9 cellular contexts compared by ENCODE assay signal in the genomic region with DNA sequence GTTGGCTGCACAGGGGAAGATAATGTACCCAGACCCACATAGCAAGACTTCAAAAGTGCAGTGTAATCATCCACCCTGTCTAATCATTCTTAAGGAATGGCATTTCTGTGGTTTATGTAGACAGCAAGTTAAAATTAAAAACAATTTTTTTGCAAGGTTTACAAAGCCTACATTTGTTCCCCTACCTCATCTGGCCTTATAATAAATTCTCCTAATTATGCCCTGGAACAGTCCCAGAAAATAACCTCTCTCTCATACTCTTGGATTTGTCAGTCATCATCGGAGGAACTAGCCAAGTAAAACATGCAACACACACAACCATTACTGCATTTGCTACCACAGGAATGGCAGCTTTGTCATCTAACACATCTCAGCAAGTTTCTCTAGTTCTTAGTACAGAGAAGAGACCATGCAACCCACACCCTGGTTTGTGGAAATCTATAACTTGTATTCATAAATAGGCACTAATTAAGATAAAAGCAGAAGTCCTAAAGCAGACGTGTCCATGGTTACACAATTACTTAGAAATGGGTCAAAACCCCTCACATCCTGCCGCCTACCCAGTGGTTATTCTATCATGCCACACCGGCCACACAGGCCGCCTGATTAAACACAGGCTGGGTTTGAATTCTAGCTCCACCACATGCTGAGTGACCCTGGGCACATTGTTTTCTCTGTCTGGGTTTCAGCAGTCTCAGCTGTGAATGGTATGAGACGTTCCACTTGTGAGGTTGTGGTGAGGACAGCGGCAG. TPM values are rescaled to one million over a fixed set of nuclear protein-coding genes. Genes with fewer than 3 reads are reported as not detected.
A peak's percentile ranks its signal among the peaks of the same experiment; 100 is the strongest.
DNase-seq lines count a peak whose midpoint lies in the region; ATAC-seq and TF ChIP-seq lines count a peak whose summit lies in the region.
"Had no signal": no experiment of that assay in that cellular context is flagged by ENCODE, and none has a peak within 500 bp of the region (broad histone marks: within the 10 kb centered on the region; RNA-seq: fewer than 3 reads in every experiment).

No MANE protein-coding gene starts in this region.

- ATAC-seq in HG03175 (IDR thresholded peaks at IDR 0.05; ENCODE audit: unreplicated experiment) (peak; percentile 77), WTC11 (peak; percentile 61)

- no peak overlapping the region for H3K27ac ChIP-seq in adrenal gland

- intact Hi-C loops in posterior vena cava (cut with DNase I) (loop anchor here in 1 of 2 donors (10.0 kb wide), 1 partner anchor 46 kb away; no protein-coding TSS in a partner anchor), adrenal gland (cut with DNase I) (no loop called here)

- POLR2A ChIA-PET in WTC11 (lab: Charles Lee), result no interaction called here

- no peaks in the 10 kb centered on the region for H3K9me3 ChIP-seq in adrenal gland (replicated peaks in 1 of 3)

- TF ChIP-seq CTCF in GM06990 (IDR thresholded peaks at IDR 0.05; ENCODE audit: insufficient read depth, low read length, poor library complexity, severe bottlenecking), result no peak
- no peak for TF ChIP-seq CTCF in WTC11 (IDR thresholded peaks at IDR 0.05)
- no peak for TF ChIP-seq CTCF in mesothelial cell of epicardium (IDR thresholded peaks at IDR 0.05; ENCODE audit: unreplicated experiment)
- no peak for TF ChIP-seq CTCF in adrenal gland (IDR thresholded peaks at IDR 0.05)

- CTCF ChIA-PET in WTC11 (lab: Charles Lee), result no interaction called here

- no peaks in the 10 kb centered on the region for H3K36me3 Mint-ChIP-seq in WTC11
- no peaks in the 10 kb centered on the region for H3K36me3 Mint-ChIP-seq in mesothelial cell of epicardium

- TF ChIP-seq POLR2A in adrenal gland (IDR thresholded peaks at IDR 0.05), result no peak

- 60 to 87% (median 73%) methylated on average over 7 of the region's 7 CpGs for WGBS in adrenal gland, 4 donors

- H3K36me3 ChIP-seq in GM06990 (ENCODE audit: control insufficient read depth, insufficient read depth, low read length) (no peaks in the 10 kb centered on the region), adrenal gland (replicated peaks in 1 of 2) (no peaks in the 10 kb centered on the region)

- no peaks in the 10 kb centered on the region for H3K9me3 Mint-ChIP-seq in WTC11
- H3K9me3 Mint-ChIP-seq in mesothelial cell of epicardium, result no peaks in the 10 kb centered on the region

- DNase-seq in GM06990 (ENCODE audit: extremely low read depth, insufficient read length), result peak; percentile 14
- DNase-seq in WTC11 (ENCODE audit: low spot score), result no peak
- DNase-seq in mesothelial cell of epicardium (ENCODE audit: low spot score in 2 of 2, unreplicated experiment in 2 of 2), result no peak
- no peak for DNase-seq in posterior vena cava (ENCODE audit: low spot score)
- no peak for DNase-seq in RPMI8226
- DNase-seq in adrenal gland, result no peak
- no peak for DNase-seq in NCI-H1930 (lab: John Stamatoyannopoulos, UW)
- DNase-seq: NCI-H1092 treated with DMSO at 0.1 percent for 48 hours had no signal

- no peak overlapping the region for H3K4me3 ChIP-seq in GM06990 (replicated peaks; ENCODE audit: low read depth, low read length)
- no peak overlapping the region for H3K4me3 ChIP-seq in adrenal gland

- no peaks in the 10 kb centered on the region for H3K27me3 ChIP-seq in GM06990 (replicated peaks; ENCODE audit: control insufficient read depth, insufficient read depth, low read length)
- H3K27me3 ChIP-seq in adrenal gland, result no peaks in the 10 kb centered on the region

- H3K4me1 Mint-ChIP-seq in WTC11 (peaks cover 8% of the 10 kb centered on the region; the same call in 1 of the 2 replicates), mesothelial cell of epicardium (peaks cover 37% of the 10 kb centered on the region)

- no peak overlapping the region for H3K4me3 Mint-ChIP-seq in WTC11
- H3K4me3 Mint-ChIP-seq in mesothelial cell of epicardium, result no peak overlapping the region

- H3K27me3 Mint-ChIP-seq in WTC11 (ENCODE audit: low read depth) (no peaks in the 10 kb centered on the region; the same call in 1 of the 2 replicates), mesothelial cell of epicardium (ENCODE audit: low read depth) (no peaks in the 10 kb centered on the region)

- no peak overlapping the region for H3K27ac Mint-ChIP-seq in WTC11
- peak overlapping the region; percentile 39 for H3K27ac Mint-ChIP-seq in mesothelial cell of epicardium

- H3K4me1 ChIP-seq in adrenal gland (replicated peaks in 1 of 2), result peaks cover 28 to 29% of the 10 kb centered on the region in 2 donors

TF ChIP-seq in WTC11, 78 proteins besides CTCF, POLR2A, EP300 and RAD21 (continues in another document):
- TF ChIP-seq, protein P1, sequence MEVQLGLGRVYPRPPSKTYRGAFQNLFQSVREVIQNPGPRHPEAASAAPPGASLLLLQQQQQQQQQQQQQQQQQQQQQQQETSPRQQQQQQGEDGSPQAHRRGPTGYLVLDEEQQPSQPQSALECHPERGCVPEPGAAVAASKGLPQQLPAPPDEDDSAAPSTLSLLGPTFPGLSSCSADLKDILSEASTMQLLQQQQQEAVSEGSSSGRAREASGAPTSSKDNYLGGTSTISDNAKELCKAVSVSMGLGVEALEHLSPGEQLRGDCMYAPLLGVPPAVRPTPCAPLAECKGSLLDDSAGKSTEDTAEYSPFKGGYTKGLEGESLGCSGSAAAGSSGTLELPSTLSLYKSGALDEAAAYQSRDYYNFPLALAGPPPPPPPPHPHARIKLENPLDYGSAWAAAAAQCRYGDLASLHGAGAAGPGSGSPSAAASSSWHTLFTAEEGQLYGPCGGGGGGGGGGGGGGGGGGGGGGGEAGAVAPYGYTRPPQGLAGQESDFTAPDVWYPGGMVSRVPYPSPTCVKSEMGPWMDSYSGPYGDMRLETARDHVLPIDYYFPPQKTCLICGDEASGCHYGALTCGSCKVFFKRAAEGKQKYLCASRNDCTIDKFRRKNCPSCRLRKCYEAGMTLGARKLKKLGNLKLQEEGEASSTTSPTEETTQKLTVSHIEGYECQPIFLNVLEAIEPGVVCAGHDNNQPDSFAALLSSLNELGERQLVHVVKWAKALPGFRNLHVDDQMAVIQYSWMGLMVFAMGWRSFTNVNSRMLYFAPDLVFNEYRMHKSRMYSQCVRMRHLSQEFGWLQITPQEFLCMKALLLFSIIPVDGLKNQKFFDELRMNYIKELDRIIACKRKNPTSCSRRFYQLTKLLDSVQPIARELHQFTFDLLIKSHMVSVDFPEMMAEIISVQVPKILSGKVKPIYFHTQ (CRISPR knock-in tag; IDR thresholded peaks at IDR 0.05), result no peak
- TF ChIP-seq, protein P2, sequence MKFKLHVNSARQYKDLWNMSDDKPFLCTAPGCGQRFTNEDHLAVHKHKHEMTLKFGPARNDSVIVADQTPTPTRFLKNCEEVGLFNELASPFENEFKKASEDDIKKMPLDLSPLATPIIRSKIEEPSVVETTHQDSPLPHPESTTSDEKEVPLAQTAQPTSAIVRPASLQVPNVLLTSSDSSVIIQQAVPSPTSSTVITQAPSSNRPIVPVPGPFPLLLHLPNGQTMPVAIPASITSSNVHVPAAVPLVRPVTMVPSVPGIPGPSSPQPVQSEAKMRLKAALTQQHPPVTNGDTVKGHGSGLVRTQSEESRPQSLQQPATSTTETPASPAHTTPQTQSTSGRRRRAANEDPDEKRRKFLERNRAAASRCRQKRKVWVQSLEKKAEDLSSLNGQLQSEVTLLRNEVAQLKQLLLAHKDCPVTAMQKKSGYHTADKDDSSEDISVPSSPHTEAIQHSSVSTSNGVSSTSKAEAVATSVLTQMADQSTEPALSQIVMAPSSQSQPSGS (CRISPR knock-in tag; IDR thresholded peaks at IDR 0.05; ENCODE audit: borderline replicate concordance, low read depth), result no peak
- TF ChIP-seq FOXK1 (CRISPR knock-in tag; IDR thresholded peaks at IDR 0.05) (no peak), FOXJ3 (CRISPR knock-in tag; IDR thresholded peaks at IDR 0.05; ENCODE audit: borderline replicate concordance) (no peak), NR3C1 (CRISPR knock-in tag; conservative IDR thresholded peaks at IDR 0.05; ENCODE audit: low read depth) (no peak)
- TF ChIP-seq, protein P3, sequence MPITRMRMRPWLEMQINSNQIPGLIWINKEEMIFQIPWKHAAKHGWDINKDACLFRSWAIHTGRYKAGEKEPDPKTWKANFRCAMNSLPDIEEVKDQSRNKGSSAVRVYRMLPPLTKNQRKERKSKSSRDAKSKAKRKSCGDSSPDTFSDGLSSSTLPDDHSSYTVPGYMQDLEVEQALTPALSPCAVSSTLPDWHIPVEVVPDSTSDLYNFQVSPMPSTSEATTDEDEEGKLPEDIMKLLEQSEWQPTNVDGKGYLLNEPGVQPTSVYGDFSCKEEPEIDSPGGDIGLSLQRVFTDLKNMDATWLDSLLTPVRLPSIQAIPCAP (CRISPR knock-in tag; IDR thresholded peaks at IDR 0.05), result no peak
- TF ChIP-seq, protein P4, sequence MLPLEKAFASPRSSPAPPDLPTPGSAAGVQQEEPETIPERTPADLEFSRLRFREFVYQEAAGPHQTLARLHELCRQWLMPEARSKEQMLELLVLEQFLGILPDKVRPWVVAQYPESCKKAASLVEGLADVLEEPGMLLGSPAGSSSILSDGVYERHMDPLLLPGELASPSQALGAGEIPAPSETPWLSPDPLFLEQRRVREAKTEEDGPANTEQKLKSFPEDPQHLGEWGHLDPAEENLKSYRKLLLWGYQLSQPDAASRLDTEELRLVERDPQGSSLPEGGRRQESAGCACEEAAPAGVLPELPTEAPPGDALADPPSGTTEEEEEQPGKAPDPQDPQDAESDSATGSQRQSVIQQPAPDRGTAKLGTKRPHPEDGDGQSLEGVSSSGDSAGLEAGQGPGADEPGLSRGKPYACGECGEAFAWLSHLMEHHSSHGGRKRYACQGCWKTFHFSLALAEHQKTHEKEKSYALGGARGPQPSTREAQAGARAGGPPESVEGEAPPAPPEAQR (CRISPR knock-in tag; IDR thresholded peaks at IDR 0.05), result no peak
- TF ChIP-seq, protein P5, sequence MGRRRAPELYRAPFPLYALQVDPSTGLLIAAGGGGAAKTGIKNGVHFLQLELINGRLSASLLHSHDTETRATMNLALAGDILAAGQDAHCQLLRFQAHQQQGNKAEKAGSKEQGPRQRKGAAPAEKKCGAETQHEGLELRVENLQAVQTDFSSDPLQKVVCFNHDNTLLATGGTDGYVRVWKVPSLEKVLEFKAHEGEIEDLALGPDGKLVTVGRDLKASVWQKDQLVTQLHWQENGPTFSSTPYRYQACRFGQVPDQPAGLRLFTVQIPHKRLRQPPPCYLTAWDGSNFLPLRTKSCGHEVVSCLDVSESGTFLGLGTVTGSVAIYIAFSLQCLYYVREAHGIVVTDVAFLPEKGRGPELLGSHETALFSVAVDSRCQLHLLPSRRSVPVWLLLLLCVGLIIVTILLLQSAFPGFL (CRISPR knock-in tag; IDR thresholded peaks at IDR 0.05; ENCODE audit: borderline replicate concordance), result no peak

RNA-seq across cellular contexts. Expression of a gene that starts 19.0 kb away (rescaled TPM):
- total RNA-seq in WTC11 (2021) (54.9 to 62.1 TPM (median 57.2 TPM) in 3 replicates), mesothelial cell of epicardium (99.5 to 105 TPM (median 102 TPM) in 3 replicates), posterior vena cava (100 to 1,000 TPM in 1 of 2 donors, 10 to 100 TPM in 1; 79.4 to 123 TPM), adrenal gland (100 to 1,000 TPM in 7 of 8 donors, 10 to 100 TPM in 1; 75.0 to 430 (median 307) TPM)
- 10 to 100 TPM; 42.9 to 74.5 (median 72.4) TPM for polyA plus RNA-seq in adrenal gland
